1 cellular context compared by ENCODE assay signal in genomic region chr1:89592879-89593302, GRCh38.
TF ChIP-seq lines count a peak whose summit lies in the region.
"Not testable (repeated sequence)": the region's sequence is repeated elsewhere in the genome, so short reads cannot be mapped to it uniquely, and the experiment has no call there.

No MANE protein-coding gene starts in this region.

TF ChIP-seq in HepG2, 621 proteins besides CTCF, POLR2A, EP300 and RAD21 (continues in another document):
- TF ChIP-seq ZGPAT (CRISPR knock-in tag; IDR thresholded peaks at IDR 0.05) (peak; percentile 87), ZNF12 (CRISPR knock-in tag; IDR thresholded peaks at IDR 0.05) (peak; percentile 69; the same call in 1 of the 2 replicates), RERE (CRISPR knock-in tag; IDR thresholded peaks at IDR 0.05; ENCODE audit: low read depth) (0 out of 2 replicates have a peak, but pooled peaks have one; percentile 53), ZMYM2 (CRISPR knock-in tag; IDR thresholded peaks at IDR 0.05) (peak; percentile 97), MIXL1 (CRISPR knock-in tag; IDR thresholded peaks at IDR 0.05) (peak; percentile 62), NR2C2 (CRISPR knock-in tag; IDR thresholded peaks at IDR 0.05; ENCODE audit: borderline replicate concordance) (peak; percentile 39; the same call in 1 of the 2 replicates), KAT8 (CRISPR knock-in tag; IDR thresholded peaks at IDR 0.05) (peak; percentile 53; the same call in 1 of the 2 replicates), ZBTB43 (CRISPR knock-in tag; conservative IDR thresholded peaks at IDR 0.05) (0 out of 2 replicates have a peak, but pooled peaks have one; percentile 37), ZSCAN31 (CRISPR knock-in tag; IDR thresholded peaks at IDR 0.05; ENCODE audit: low read depth) (peak; percentile 22; the same call in 1 of the 2 replicates), MIER3 (CRISPR knock-in tag; IDR thresholded peaks at IDR 0.05; ENCODE audit: borderline replicate concordance) (peak; percentile 72; the same call in 1 of the 2 replicates), TGIF2 (CRISPR knock-in tag; IDR thresholded peaks at IDR 0.05) (0 out of 2 replicates have a peak, but pooled peaks have one; percentile 45), FOXA1 (CRISPR knock-in tag; IDR thresholded peaks at IDR 0.05) (peak; percentile 78), GATAD1 (CRISPR knock-in tag; IDR thresholded peaks at IDR 0.05) (peak; percentile 32; the same call in 1 of the 2 replicates), POGZ (CRISPR knock-in tag; IDR thresholded peaks at IDR 0.05) (peak; percentile 90), NR2F6 (IDR thresholded peaks at IDR 0.05) (peak; percentile 45; the same call in 1 of the 2 replicates), NR2F6 (CRISPR knock-in tag; IDR thresholded peaks at IDR 0.05) (peak; percentile 50), GABPB1 (CRISPR knock-in tag; IDR thresholded peaks at IDR 0.05) (peak; percentile 41), FOXJ3 (CRISPR knock-in tag; IDR thresholded peaks at IDR 0.05; ENCODE audit: borderline replicate concordance) (peak; percentile 62; the same call in 1 of the 2 replicates), LCORL (CRISPR knock-in tag; IDR thresholded peaks at IDR 0.05) (peak; percentile 71), ZBTB33 (CRISPR knock-in tag; IDR thresholded peaks at IDR 0.05) (peak; percentile 49; the same call in 1 of the 2 replicates), ZNF614 (CRISPR knock-in tag; IDR thresholded peaks at IDR 0.05; ENCODE audit: borderline replicate concordance) (peak; percentile 83; the same call in 1 of the 2 replicates), ZHX2 (IDR thresholded peaks at IDR 0.05; ENCODE audit: low read depth) (0 out of 2 replicates have a peak, but pooled peaks have one; percentile 19), CREB1 (CRISPR knock-in tag; IDR thresholded peaks at IDR 0.05) (peak; percentile 52; the same call in 1 of the 2 replicates), TFAP4 (IDR thresholded peaks at IDR 0.05; ENCODE audit: borderline replicate concordance, low read depth) (peak; percentile 41; the same call in 1 of the 2 replicates), HNF1A (CRISPR knock-in tag; IDR thresholded peaks at IDR 0.05; ENCODE audit: borderline replicate concordance) (peak; percentile 30; the same call in 1 of the 2 replicates), RARA (CRISPR knock-in tag; IDR thresholded peaks at IDR 0.05) (peak; percentile 82), ZMYM4 (CRISPR knock-in tag; IDR thresholded peaks at IDR 0.05) (peak; percentile 75), POGK (CRISPR knock-in tag; conservative IDR thresholded peaks at IDR 0.05) (0 out of 2 replicates have a peak, but pooled peaks have one; percentile 32)
- not testable (repeated sequence) for TF ChIP-seq FOXA1 (IDR thresholded peaks at IDR 0.05); LCORL (IDR thresholded peaks at IDR 0.05); ZHX2 (CRISPR knock-in tag; IDR thresholded peaks at IDR 0.05; ENCODE audit: borderline replicate concordance); CREB1 (IDR thresholded peaks at IDR 0.05); HNF1A (IDR thresholded peaks at IDR 0.05; ENCODE audit: low read depth)
